9 cellular contexts compared by ENCODE assay signal in the genomic region with DNA sequence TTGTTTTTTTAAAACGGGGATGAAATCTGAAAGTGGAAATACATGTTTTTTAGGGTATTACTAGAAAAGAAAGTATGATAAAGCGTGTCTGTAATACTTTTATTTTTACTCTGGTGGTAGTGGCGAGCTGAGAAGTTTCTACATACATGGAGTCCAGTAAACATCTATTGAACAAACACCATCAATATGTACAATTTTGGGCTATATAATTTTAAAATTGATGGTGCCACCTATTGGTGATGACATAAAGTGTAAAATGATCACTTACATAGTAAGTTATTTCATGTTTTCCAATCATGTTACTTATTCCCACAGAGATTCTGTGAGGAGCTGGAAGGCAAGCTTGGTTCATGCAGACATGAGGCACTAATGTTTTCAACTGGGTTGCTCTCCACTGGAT. TPM values are rescaled to one million over a fixed set of nuclear protein-coding genes. Genes with fewer than 3 reads are reported as not detected.
DNase-seq lines count a peak whose midpoint lies in the region; ATAC-seq and TF ChIP-seq lines count a peak whose summit lies in the region.
"Had no signal": no experiment of that assay in that cellular context is flagged by ENCODE, and none has a peak within 500 bp of the region (broad histone marks: within the 10 kb centered on the region; RNA-seq: fewer than 3 reads in every experiment).

No MANE protein-coding gene starts in this region.

- H3K27me3 ChIP-seq in breast epithelium: no peaks in the 10 kb centered on the region

- H3K27ac ChIP-seq in breast epithelium: peak overlapping the region; percentile 58 to 73

- intact Hi-C loops in breast epithelium (cut with DNase I; ENCODE audit: low total_unique reads): no loop called here

- no peaks in the 10 kb centered on the region for H3K36me3 ChIP-seq in breast epithelium

- no peak overlapping the region for H3K4me3 ChIP-seq in breast epithelium

- TF ChIP-seq CTCF in LNCAP (IDR thresholded peaks at IDR 0.05): peak; percentile 43
- TF ChIP-seq CTCF in breast epithelium (IDR thresholded peaks at IDR 0.05): peak in 1 of 3 donors; percentile 40

- no peak for ATAC-seq in GM18870 (IDR thresholded peaks at IDR 0.05; ENCODE audit: unreplicated experiment)

- H3K9me3 ChIP-seq in breast epithelium: no peaks in the 10 kb centered on the region

- H3K4me1 ChIP-seq in breast epithelium: no peaks in the 10 kb centered on the region

- DNase-seq in DMS 273 (lab: John Stamatoyannopoulos, UW; ENCODE audit: unreplicated experiment): peak; percentile 34
- DNase-seq in DMS 273 treated with DMSO at 0.1 percent for 48 hours (lab: John Stamatoyannopoulos, UW): no peak
- no peak for DNase-seq in breast epithelium (ENCODE audit: low spot score in 2 of 2)
- DNase-seq in medulla oblongata (ENCODE audit: extremely low spot score): peak; percentile 47
- DNase-seq in NCI-H82 (lab: John Stamatoyannopoulos, UW): no peak
- DNase-seq in amygdala (lab: John Stamatoyannopoulos, UW): no peak
- DNase-seq: right cardiac atrium had no signal

- TF ChIP-seq POLR2A in breast epithelium (IDR thresholded peaks at IDR 0.05): no peak

RNA-seq across cellular contexts. Expression of a gene that starts 31.5 kb away (rescaled TPM):
- 100 to 1,000 TPM in 2 of 3 donors, 10 to 100 TPM in 1; 63.8 to 133 (median 124) TPM for total RNA-seq in breast epithelium

Comparison
In these comparisons a context has a peak if more than half of its experiments do, and no peak if none do; other contexts are left out.
1. DNase-seq: peak in DMS 273 (single experiment) and medulla oblongata (single experiment); none in DMS 273 treated with DMSO at 0.1 percent for 48 hours (single experiment), breast epithelium (0 of 2), NCI-H82 (single experiment) and amygdala (0 of 56).